ENCODE assay signal across 8 cellular contexts in genomic region chr6:3209114-3210023, GRCh38. TPM values are rescaled to one million over a fixed set of nuclear protein-coding genes. Genes with fewer than 3 reads are reported as not detected.
DNase-seq lines count a peak whose midpoint lies in the region; TF ChIP-seq lines count a peak whose summit lies in the region.

No MANE protein-coding gene starts in this region.

- H3K4me1 ChIP-seq in skeletal muscle tissue (ENCODE audit: control insufficient read depth in 3 of 3, insufficient read depth in 3 of 3, low read length in 3 of 3) = peaks cover 4 to 11% (median 7%) of the 10 kb centered on the region in 3 donors

- H3K9me3 ChIP-seq in skeletal muscle tissue (ENCODE audit: control insufficient read depth in 3 of 3, low read length in 3 of 3) = no peaks in the 10 kb centered on the region

- peak; percentile 91 for DNase-seq in GM12865 (ENCODE audit: low read depth)
- peak; percentile 57 for DNase-seq in HEK293T (ENCODE audit: extremely low spot score)
- DNase-seq in NCI-H2196 (lab: John Stamatoyannopoulos, UW; ENCODE audit: unreplicated experiment) = peak; percentile 40
- DNase-seq in activated CD8-positive, alpha-beta memory T cell treated with anti-CD3 and anti-CD28 coated beads, Interleukin-2, amount 50 U/mL, for 24 hours (ENCODE audit: extremely low read depth) = peak; percentile 44
- DNase-seq in glomerular visceral epithelial cell (ENCODE audit: extremely low spot score) = peak; percentile 97
- no peak for DNase-seq in hepatic stellate cell (ENCODE audit: low spot score)
- no peak for DNase-seq in cerebellar nuclear complex (lab: John Stamatoyannopoulos, UW)

- TF ChIP-seq CTCF in GM12865 (IDR thresholded peaks at IDR 0.05; ENCODE audit: insufficient read depth, low read depth, low read length, missing control alignments) = no peak

- peaks cover 4 to 25% (median 4%) of the 10 kb centered on the region in 3 donors for H3K27me3 ChIP-seq in skeletal muscle tissue (ENCODE audit: control insufficient read depth in 3 of 3, insufficient read depth in 3 of 3, low read length in 3 of 3)

- POLR2A ChIA-PET in HEK293T (lab: Yijun Ruan, JAX) = interaction anchor here (0.6 to 4.3 kb wide), 11 partner anchors 10 to 220 kb away, joined by 3 to 20 read pairs (median 5); partner anchors contain the start of genes PSMG4, TUBB2A and TUBB2B

- no peaks in the 10 kb centered on the region for H3K36me3 ChIP-seq in skeletal muscle tissue (ENCODE audit: control insufficient read depth in 3 of 3, insufficient read depth in 3 of 3, low read length in 3 of 3)

- peak overlapping the region; percentile 4; the same call in 1 of the 2 replicates for H3K4me3 ChIP-seq in GM12865 (ENCODE audit: low read depth, low read length)
- H3K4me3 ChIP-seq in skeletal muscle tissue (ENCODE audit: low read length in 3 of 3) = peak overlapping the region in 1 of 3 donors; percentile 1

- CTCF ChIA-PET in HEK293T (lab: Yijun Ruan, JAX) = interaction anchor here (1.1 kb wide), 2 partner anchors 13 to 20 kb away, joined by 3 read pairs; no protein-coding TSS in a partner anchor

- no peak overlapping the region for H3K9ac ChIP-seq in skeletal muscle tissue (ENCODE audit: low read depth in 1 of 3, low read length in 3 of 3)

- peak overlapping the region; percentile 38 for H3K27ac ChIP-seq in skeletal muscle tissue (ENCODE audit: low read depth, low read length)

TF ChIP-seq in HEK293T, 16 proteins besides CTCF, POLR2A, EP300 and RAD21:
- no peak for TF ChIP-seq SP1 (IDR thresholded peaks at IDR 0.05)
- TF ChIP-seq ELF4 (IDR thresholded peaks at IDR 0.05) = peak; percentile 44; the same call in 1 of the 2 replicates

RNA-seq across cellular contexts. Expression of gene TUBB2B, which starts 18.1 kb away (rescaled TPM):
- total RNA-seq in skeletal muscle tissue = 104 TPM

RNA-seq across cellular contexts. Expression of gene PSMG4, which starts 49.4 kb away (rescaled TPM):
- total RNA-seq in skeletal muscle tissue = 16.7 TPM

RNA-seq across cellular contexts. Expression of gene TUBB2A, which starts 52.0 kb away (rescaled TPM):
- total RNA-seq in skeletal muscle tissue = 59.0 TPM

Comparison
In these comparisons a context has a peak if more than half of its experiments do, and no peak if none do; other contexts are left out.
1. DNase-seq: peak in GM12865 (single experiment), HEK293T (single experiment), NCI-H2196 (single experiment), activated CD8-positive, alpha-beta memory T cell treated with anti-CD3 and anti-CD28 coated beads, Interleukin-2, amount 50 U/mL, for 24 hours (single experiment) and glomerular visceral epithelial cell (single experiment); none in hepatic stellate cell (single experiment) and cerebellar nuclear complex (0 of 2).